ENCODE assay signal across 9 cellular contexts in the genomic region with DNA sequence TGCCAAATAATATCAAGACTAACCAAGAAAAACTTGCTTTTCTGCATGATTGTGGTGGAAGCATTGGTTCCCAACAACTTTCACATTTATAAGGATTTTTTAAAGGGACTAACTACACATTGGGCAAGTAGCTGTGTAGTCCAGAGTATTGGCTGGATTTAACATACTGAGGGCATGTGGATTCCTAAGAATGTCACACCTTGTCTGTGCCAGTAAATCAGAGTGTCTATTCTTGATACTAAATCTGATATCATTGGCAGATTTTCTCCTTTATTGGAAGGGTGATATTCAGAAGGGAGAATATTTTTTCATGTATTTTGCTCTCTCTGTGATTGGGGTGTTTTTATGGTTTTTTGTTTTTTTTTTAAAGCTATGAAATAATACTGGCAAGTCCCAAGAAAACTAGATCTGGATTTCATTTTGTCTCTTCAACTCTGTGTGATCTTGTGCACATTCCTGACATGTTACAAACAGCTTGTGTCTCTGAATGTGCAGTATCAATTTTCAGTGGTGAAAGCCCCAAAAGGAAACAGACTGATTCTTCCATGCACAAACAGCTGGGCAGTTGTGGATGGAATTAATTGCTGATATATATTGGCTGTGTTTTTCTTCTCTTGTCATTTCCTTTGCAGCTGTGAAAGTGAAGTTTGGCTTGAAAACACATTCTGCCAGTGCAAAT.
DNase-seq lines count a peak whose midpoint lies in the region; ATAC-seq, FAIRE-seq and TF ChIP-seq lines count a peak whose summit lies in the region.
"Had no signal": no experiment of that assay in that cellular context is flagged by ENCODE, and none has a peak within 500 bp of the region (broad histone marks: within the 10 kb centered on the region; RNA-seq: fewer than 3 reads in every experiment).

No MANE protein-coding gene starts in this region.

- peaks cover 0 to 2% (median 0%) of the 10 kb centered on the region in 11 donors for H3K9me3 Mint-ChIP-seq in naive thymus-derived CD4-positive, alpha-beta T cell

- DNase-seq in BJ (ENCODE audit: low read depth) (peak; percentile 80), MM.1S (no peak), coronary artery (ENCODE audit: low spot score) (no peak), frontal cortex (ENCODE audit: low spot score in 2 of 2) (no peak), kidney glomerular epithelial cell (lab: John Stamatoyannopoulos, UW) (no peak), islet precursor cell (no peak)
- no peak for DNase-seq in naive thymus-derived CD4-positive, alpha-beta T cell
- DNase-seq: stimulated activated CD4-positive, alpha-beta T cell treated with anti-CD3 and anti-CD28 coated beads, Interleukin-1b, Interleukin-23, amount 100 ng/mL, for 48 hours had no signal

- H3K27me3 Mint-ChIP-seq in naive thymus-derived CD4-positive, alpha-beta T cell = no peaks in the 10 kb centered on the region

- peak overlapping the region; percentile 74 for H3K4me2 ChIP-seq in MM.1S (ENCODE audit: low read depth, low read length)

- peaks cover 46% of the 10 kb centered on the region for H3K4me1 ChIP-seq in MM.1S (ENCODE audit: low read length)
- H3K4me1 ChIP-seq in naive thymus-derived CD4-positive, alpha-beta T cell (ENCODE audit: control insufficient read depth in 2 of 2, insufficient read depth in 2 of 2, low read length in 2 of 2) = peaks cover 73 to 85% of the 10 kb centered on the region in 2 donors

- peaks cover 0 to 31% (median 9%) of the 10 kb centered on the region in 5 donors for H3K36me3 Mint-ChIP-seq in naive thymus-derived CD4-positive, alpha-beta T cell

- POLR2A ChIA-PET in BJ (lab: Charles Lee) = interaction anchor here (0.6 to 1.0 kb wide), 4 partner anchors 17 to 237 kb away, joined by 3 to 5 read pairs (median 3); no protein-coding TSS in a partner anchor
- POLR2A ChIA-PET in naive thymus-derived CD4-positive, alpha-beta T cell (lab: Charles Lee) = interaction anchor here (0.6 to 2.5 kb wide), 9 partner anchors 13 to 134 kb away, joined by 3 to 9 read pairs (median 3); no protein-coding TSS in a partner anchor

- H3K9me3 ChIP-seq in MM.1S (replicated peaks; ENCODE audit: insufficient read depth, low read length) = no peaks in the 10 kb centered on the region
- no peaks in the 10 kb centered on the region for H3K9me3 ChIP-seq in naive thymus-derived CD4-positive, alpha-beta T cell (ENCODE audit: control insufficient read depth in 2 of 3, low read length in 3 of 3)

- CTCF ChIA-PET in BJ (lab: Yijun Ruan, JAX) = interaction anchor here (0.8 to 1.4 kb wide), 4 partner anchors 8 to 191 kb away, joined by 3 to 4 read pairs (median 3); no protein-coding TSS in a partner anchor
- CTCF ChIA-PET in naive thymus-derived CD4-positive, alpha-beta T cell (lab: Charles Lee) = interaction anchor here (1.1 to 2.3 kb wide), 4 partner anchors 14 to 191 kb away, joined by 3 to 5 read pairs (median 4); no protein-coding TSS in a partner anchor

- no peak overlapping the region for H3K9ac ChIP-seq in MM.1S (ENCODE audit: low read length)

- peaks cover 65 to 97% (median 88%) of the 10 kb centered on the region in 7 donors for H3K4me1 Mint-ChIP-seq in naive thymus-derived CD4-positive, alpha-beta T cell

- H3K36me3 ChIP-seq in BJ (ENCODE audit: control insufficient read depth, insufficient read depth, low read length) (no peaks in the 10 kb centered on the region), MM.1S (replicated peaks; ENCODE audit: insufficient read depth, low read length) (no peaks in the 10 kb centered on the region)
- no peaks in the 10 kb centered on the region for H3K36me3 ChIP-seq in naive thymus-derived CD4-positive, alpha-beta T cell (ENCODE audit: control insufficient read depth in 2 of 3, insufficient read depth in 3 of 3, low read length in 3 of 3)

- H3K27ac Mint-ChIP-seq in naive thymus-derived CD4-positive, alpha-beta T cell = peak overlapping the region; percentile 65 to 94 (median 88)

- FAIRE-seq in frontal cortex (lab: Jason Lieb, UNC) = no peak

- H3K4me3 ChIP-seq in BJ (ENCODE audit: low read depth, low read length) (no peak overlapping the region), MM.1S (ENCODE audit: low read length) (no peak overlapping the region), coronary artery (no peak overlapping the region)
- no peak overlapping the region for H3K4me3 ChIP-seq in naive thymus-derived CD4-positive, alpha-beta T cell (ENCODE audit: low read length)

- H3K9me2 ChIP-seq in MM.1S (replicated peaks; ENCODE audit: insufficient read depth, low read length) = no peaks in the 10 kb centered on the region

- H3F3A ChIP-seq in MM.1S (ENCODE audit: insufficient read depth, low read length) = peaks cover 27% of the 10 kb centered on the region

- peak overlapping the region; percentile 10 to 84 (median 57) for H3K4me3 Mint-ChIP-seq in naive thymus-derived CD4-positive, alpha-beta T cell

- H3K27me3 ChIP-seq in BJ (ENCODE audit: control insufficient read depth, insufficient read depth, low read length) = no peaks in the 10 kb centered on the region
- 0 out of 2 replicates have a peak, but pooled peaks cover 4% of the 10 kb centered on the region for H3K27me3 ChIP-seq in MM.1S (replicated peaks; ENCODE audit: insufficient read depth, low read length)
- H3K27me3 ChIP-seq in naive thymus-derived CD4-positive, alpha-beta T cell (ENCODE audit: control insufficient read depth in 2 of 2, insufficient read depth in 2 of 2, low read length in 2 of 2) = no peaks in the 10 kb centered on the region

- intact Hi-C loops in naive thymus-derived CD4-positive, alpha-beta T cell (cut with micrococcal nuclease) = loop anchor here (5.0 to 10.0 kb wide), 5 partner anchors 33 to 790 kb away; a partner anchor contains a TSS

- H4K20me1 ChIP-seq in MM.1S (ENCODE audit: insufficient read depth, low read length) = no peaks in the 10 kb centered on the region

- peaks cover 30% of the 10 kb centered on the region for H3K79me2 ChIP-seq in MM.1S (ENCODE audit: low read length)

- TF ChIP-seq CTCF in BJ (IDR thresholded peaks at IDR 0.05; ENCODE audit: insufficient read depth, low read depth, low read length) (no peak), MM.1S (IDR thresholded peaks at IDR 0.05; ENCODE audit: low read length) (no peak), coronary artery (IDR thresholded peaks at IDR 0.05) (no peak)

- no peak for ATAC-seq in naive thymus-derived CD4-positive, alpha-beta T cell
- ATAC-seq in GM21515 (IDR thresholded peaks at IDR 0.05; ENCODE audit: unreplicated experiment) = no peak

- H2AFZ ChIP-seq in MM.1S (ENCODE audit: low read length) = no peak overlapping the region

- H3K27ac ChIP-seq in MM.1S (ENCODE audit: low read length) = peak overlapping the region; percentile 9; the same call in 1 of the 2 replicates
- peak overlapping the region; percentile 34 to 54 for H3K27ac ChIP-seq in coronary artery
- H3K27ac ChIP-seq in naive thymus-derived CD4-positive, alpha-beta T cell (ENCODE audit: low read depth, low read length) = peak overlapping the region; percentile 47
